Comparison of ENCODE assay signal across 8 cellular contexts in the genomic region with DNA sequence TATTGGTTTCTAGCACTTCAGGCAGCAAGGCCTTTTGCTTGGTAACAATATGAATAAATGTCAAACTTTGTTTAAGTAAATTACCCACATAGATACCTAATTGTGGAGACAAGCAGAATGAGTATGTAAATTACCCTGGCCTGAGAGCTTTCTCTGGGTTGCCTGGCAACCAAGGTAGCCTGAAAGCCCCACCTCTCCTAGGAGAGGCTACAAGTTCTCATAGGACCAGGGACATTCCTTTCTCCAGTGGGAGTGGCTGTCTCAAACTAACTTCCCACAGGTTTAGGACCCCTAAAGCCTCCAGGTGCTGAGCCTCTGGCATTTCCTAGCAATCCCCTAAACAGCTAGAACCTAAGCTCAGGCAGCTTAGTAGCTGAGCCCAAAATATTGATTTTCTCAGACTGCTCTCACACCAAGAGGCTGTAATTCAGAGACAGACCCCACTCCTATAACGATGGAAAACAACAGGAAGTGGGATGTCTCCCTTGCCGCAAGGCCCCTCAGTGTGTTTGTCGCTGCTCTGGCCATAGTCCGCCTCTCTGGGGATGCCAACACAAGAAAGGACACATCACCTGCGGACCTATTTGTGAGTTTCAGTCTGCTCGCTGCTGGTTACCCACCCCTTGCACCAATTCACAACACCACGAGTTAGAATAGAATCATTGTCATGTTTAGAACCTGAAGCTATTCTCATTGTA.
DNase-seq lines count a peak whose midpoint lies in the region; ATAC-seq and TF ChIP-seq lines count a peak whose summit lies in the region.

No MANE protein-coding gene starts in this region.

- peak overlapping the region; percentile 79; the same call in 1 of the 2 replicates for H2AFZ ChIP-seq in Karpas-422 (ENCODE audit: low read length)

- H3K9me2 ChIP-seq in Karpas-422 (replicated peaks; ENCODE audit: insufficient read depth, low read length) = no peaks in the 10 kb centered on the region

- H3K4me2 ChIP-seq in Karpas-422 (ENCODE audit: low read depth, low read length, poor library complexity, severe bottlenecking) = peak overlapping the region; percentile 69

- H3K4me1 ChIP-seq in Karpas-422 (ENCODE audit: low read length) = peaks cover 41% of the 10 kb centered on the region

- H3K36me3 ChIP-seq in Karpas-422 (ENCODE audit: insufficient read depth, low read length) = no peaks in the 10 kb centered on the region

- H3K4me3 ChIP-seq in GM12864 (ENCODE audit: low read depth, low read length) (no peak overlapping the region), Karpas-422 (ENCODE audit: low read length) (peak overlapping the region; percentile 34; the same call in 1 of the 2 replicates), iPS-18c (ENCODE audit: insufficient read depth, low read depth, low read length) (peak overlapping the region; percentile 25), dorsolateral prefrontal cortex (no peak overlapping the region)

- H3K9me3 ChIP-seq in Karpas-422 (ENCODE audit: low read length) (no peaks in the 10 kb centered on the region), iPS-18c (ENCODE audit: control insufficient read depth, insufficient read depth, low read length) (no peaks in the 10 kb centered on the region)

- TF ChIP-seq CTCF in GM12864 (IDR thresholded peaks at IDR 0.05; ENCODE audit: low read depth, low read length, missing control alignments) = no peak
- no peak for TF ChIP-seq CTCF in dorsolateral prefrontal cortex (IDR thresholded peaks at IDR 0.05 in 54 of 56, conservative IDR thresholded peaks at IDR 0.05 in 2 of 56; ENCODE audit: low read depth in 1 of 56, partially characterized antibody in 56 of 56)
- no peak for TF ChIP-seq CTCF in omental fat pad (IDR thresholded peaks at IDR 0.05)

- H3K9ac ChIP-seq in Karpas-422 (ENCODE audit: low read length) = peak overlapping the region; percentile 26; the same call in 1 of the 2 replicates

- DNase-seq in GM12864 (ENCODE audit: low read depth) (peak; percentile 2), Karpas-422 (peak; percentile 87), dorsolateral prefrontal cortex (no peak), omental fat pad (ENCODE audit: low spot score) (no peak), OCI-M2 (lab: John Stamatoyannopoulos, UW; ENCODE audit: unreplicated experiment) (no peak), NCI-H524 (lab: John Stamatoyannopoulos, UW) (no peak)

- ATAC-seq in GM21526 (IDR thresholded peaks at IDR 0.05; ENCODE audit: low FRiP score, unreplicated experiment) (peak; percentile 59), omental fat pad (ENCODE audit: low FRiP score) (no peak)

- intact Hi-C loops in dorsolateral prefrontal cortex (cut with DNase I) = no loop called here

- no peaks in the 10 kb centered on the region for H4K20me1 ChIP-seq in Karpas-422 (ENCODE audit: insufficient read depth, low read depth, low read length)

- H3K27me3 ChIP-seq in Karpas-422 (ENCODE audit: low read length) (no peaks in the 10 kb centered on the region), dorsolateral prefrontal cortex (no peaks in the 10 kb centered on the region)

- H3K27ac ChIP-seq in Karpas-422 (ENCODE audit: low read length) = peak overlapping the region; percentile 90
- H3K27ac ChIP-seq in dorsolateral prefrontal cortex = peak overlapping the region in 10 of 59 donors; percentile 11 to 64 (median 32)

- H3K79me2 ChIP-seq in Karpas-422 (ENCODE audit: low read length) = no peaks in the 10 kb centered on the region

Comparison
In these comparisons a context has a peak if more than half of its experiments do, and no peak if none do; other contexts are left out.
1. DNase-seq: peak in GM12864 (single experiment) and Karpas-422 (single experiment); none in dorsolateral prefrontal cortex (0 of 10), omental fat pad (single experiment), OCI-M2 (single experiment) and NCI-H524 (0 of 2).
2. H3K4me3 ChIP-seq: peak in Karpas-422 (single experiment) and iPS-18c (single experiment); none in GM12864 (single experiment) and dorsolateral prefrontal cortex (0 of 59).